Comparison of ENCODE assay signal across 15 cellular contexts in genomic region chr2:19854596-19855235, GRCh38. TPM values are rescaled to one million over a fixed set of nuclear protein-coding genes. Genes with fewer than 3 reads are reported as not detected.
DNase-seq lines count a peak whose midpoint lies in the region; ATAC-seq and TF ChIP-seq lines count a peak whose summit lies in the region.
"Had no signal": no experiment of that assay in that cellular context is flagged by ENCODE, and none has a peak within 500 bp of the region (broad histone marks: within the 10 kb centered on the region; RNA-seq: fewer than 3 reads in every experiment).

No MANE protein-coding gene starts in this region.

- no peak overlapping the region for H4K91ac ChIP-seq in mesenchymal stem cell (ENCODE audit: low read length)

- no peak overlapping the region for H3K9ac ChIP-seq in mesenchymal stem cell (ENCODE audit: low read length)

- H3K4me1 ChIP-seq in Caco-2: peaks cover 10% of the 10 kb centered on the region; the same call in 1 of the 2 replicates
- peaks cover 17% of the 10 kb centered on the region for H3K4me1 ChIP-seq in mesenchymal stem cell (ENCODE audit: control insufficient read depth, insufficient read depth, low read depth, low read length)
- peaks cover 11% of the 10 kb centered on the region for H3K4me1 ChIP-seq in psoas muscle
- peaks cover 21 to 77% of the 10 kb centered on the region in 2 donors for H3K4me1 ChIP-seq in thoracic aorta (ENCODE audit: control insufficient read depth in 1 of 2, low read depth in 2 of 2)

- peaks cover 13% of the 10 kb centered on the region for H3K4me1 Mint-ChIP-seq in Caco-2 (ENCODE audit: low read depth, unreplicated experiment)
- no peaks in the 10 kb centered on the region for H3K4me1 Mint-ChIP-seq in activated CD4-positive, alpha-beta T cell treated with anti-CD3 and anti-CD28 coated beads, Interleukin-2, amount 10 ng/mL, durations not matched to agents 7 days and 5 days
- H3K4me1 Mint-ChIP-seq: B cell; CD4-positive, alpha-beta memory T cell; H9 had no signal

- peak overlapping the region; percentile 5 for H3K27ac Mint-ChIP-seq in Caco-2 (ENCODE audit: unreplicated experiment)
- H3K27ac Mint-ChIP-seq in activated CD4-positive, alpha-beta T cell treated with anti-CD3 and anti-CD28 coated beads, Interleukin-2, amount 10 ng/mL, durations not matched to agents 7 days and 5 days: no peak overlapping the region
- H3K27ac Mint-ChIP-seq: B cell; CD4-positive, alpha-beta memory T cell had no signal

- POLR2A ChIA-PET in Caco-2 (lab: Charles Lee): interaction anchor here (0.6 kb wide), 1 partner anchor 1025 kb away, joined by 3 read pairs; no protein-coding TSS in a partner anchor
- POLR2A ChIA-PET in activated CD4-positive, alpha-beta T cell treated with anti-CD3 and anti-CD28 coated beads, Interleukin-2, amount 10 ng/mL, durations not matched to agents 7 days and 5 days (lab: Charles Lee): no interaction called here

- H3K27me3 Mint-ChIP-seq in Caco-2 (ENCODE audit: insufficient read depth, unreplicated experiment): no peaks in the 10 kb centered on the region
- peaks cover 4% of the 10 kb centered on the region for H3K27me3 Mint-ChIP-seq in activated CD4-positive, alpha-beta T cell treated with anti-CD3 and anti-CD28 coated beads, Interleukin-2, amount 10 ng/mL, durations not matched to agents 7 days and 5 days

- no peak overlapping the region for H3K4ac ChIP-seq in mesenchymal stem cell (ENCODE audit: low read depth in 1 of 2, low read length in 2 of 2)

- H3K4me2 ChIP-seq in mesenchymal stem cell (ENCODE audit: low read length, poor library complexity, severe bottlenecking): no peak overlapping the region

- no TSS peak for BruUV-seq in Caco-2 (replicated peaks; lab: Mats Ljungman, UMichigan)

- H3K36me3 ChIP-seq in Caco-2 (ENCODE audit: control insufficient read depth, insufficient read depth, low read length): no peaks in the 10 kb centered on the region
- H3K36me3 ChIP-seq in mesenchymal stem cell (ENCODE audit: control insufficient read depth in 1 of 2, insufficient read depth in 2 of 2, low read depth in 1 of 2, low read length in 2 of 2): no peaks in the 10 kb centered on the region
- no peaks in the 10 kb centered on the region for H3K36me3 ChIP-seq in psoas muscle (ENCODE audit: insufficient read depth in 1 of 2, low read depth in 1 of 2)
- no peaks in the 10 kb centered on the region for H3K36me3 ChIP-seq in thoracic aorta

- no peak for TF ChIP-seq CTCF in Caco-2 (IDR thresholded peaks at IDR 0.05; ENCODE audit: insufficient read depth in 1 of 2, low read depth in 1 of 2, low read length in 1 of 2, severe bottlenecking in 1 of 2, unreplicated experiment in 1 of 2)
- no peak for TF ChIP-seq CTCF in psoas muscle (IDR thresholded peaks at IDR 0.05)
- TF ChIP-seq CTCF in thoracic aorta (IDR thresholded peaks at IDR 0.05): no peak

- no peak overlapping the region for H3K18ac ChIP-seq in mesenchymal stem cell (ENCODE audit: low read depth in 1 of 2, low read length in 2 of 2)

- H3K4me3 ChIP-seq in Caco-2 (ENCODE audit: low read depth, low read length) (no peak overlapping the region), mesenchymal stem cell (ENCODE audit: insufficient read depth in 1 of 2, low read depth in 1 of 2, low read length in 2 of 2) (no peak overlapping the region), psoas muscle (no peak overlapping the region), thoracic aorta (no peak overlapping the region)

- H3K79me1 ChIP-seq in mesenchymal stem cell (replicated peaks; ENCODE audit: low read length, poor library complexity, severe bottlenecking): no peaks in the 10 kb centered on the region

- H3K27ac ChIP-seq in mesenchymal stem cell (ENCODE audit: low read length, poor library complexity, severe bottlenecking): no peak overlapping the region
- H3K27ac ChIP-seq in psoas muscle: peak overlapping the region; percentile 84
- H3K27ac ChIP-seq in thoracic aorta: peak overlapping the region; percentile 86 to 96
- H3K27ac ChIP-seq: C4-2B had no signal

- no peak overlapping the region for H2BK15ac ChIP-seq in mesenchymal stem cell (ENCODE audit: low read depth, poor library complexity, severe bottlenecking)

- H3K14ac ChIP-seq in mesenchymal stem cell (ENCODE audit: low read length in 2 of 2): no peak overlapping the region

- H3K9me3 ChIP-seq in Caco-2: no peaks in the 10 kb centered on the region
- no peaks in the 10 kb centered on the region for H3K9me3 ChIP-seq in mesenchymal stem cell (ENCODE audit: control insufficient read depth, low read length)
- no peaks in the 10 kb centered on the region for H3K9me3 ChIP-seq in psoas muscle
- H3K9me3 ChIP-seq in thoracic aorta: no peaks in the 10 kb centered on the region

- no peaks in the 10 kb centered on the region for H3K27me3 ChIP-seq in Caco-2 (replicated peaks; ENCODE audit: control insufficient read depth, insufficient read depth, low read length)
- H3K27me3 ChIP-seq in mesenchymal stem cell (ENCODE audit: control insufficient read depth in 1 of 2, insufficient read depth in 1 of 2, low read length in 2 of 2): peaks cover 0 to 7% of the 10 kb centered on the region in 2 experiments
- H3K27me3 ChIP-seq in psoas muscle (ENCODE audit: insufficient read depth in 3 of 3, low read length in 2 of 3): no peaks in the 10 kb centered on the region
- H3K27me3 ChIP-seq in thoracic aorta (replicated peaks; ENCODE audit: insufficient read depth): no peaks in the 10 kb centered on the region

- H4K8ac ChIP-seq in mesenchymal stem cell (ENCODE audit: low read length): no peak overlapping the region

- intact Hi-C loops in Caco-2 (cut with micrococcal nuclease; ENCODE audit: unreplicated experiment) (loop anchor here (5.0 kb wide), 1 partner anchor 67 kb away; no protein-coding TSS in a partner anchor), psoas muscle (cut with DNase I) (loop anchor here (5.0 kb wide), 3 partner anchors 47 to 1402 kb away; no protein-coding TSS in a partner anchor)

- no peak overlapping the region for H3K4me3 Mint-ChIP-seq in Caco-2 (ENCODE audit: unreplicated experiment)
- H3K4me3 Mint-ChIP-seq in activated CD4-positive, alpha-beta T cell treated with anti-CD3 and anti-CD28 coated beads, Interleukin-2, amount 10 ng/mL, durations not matched to agents 7 days and 5 days: no peak overlapping the region
- H3K4me3 Mint-ChIP-seq: B cell; CD4-positive, alpha-beta memory T cell; H9 had no signal

- WGBS in mesenchymal stem cell: 92% methylated on average over 13 of the region's 13 CpGs
- 86 to 92% (median 87%) methylated on average over 13 of the region's 13 CpGs for WGBS in psoas muscle, 3 donors

- no peak overlapping the region for H2BK120ac ChIP-seq in mesenchymal stem cell (ENCODE audit: low read depth, low read length)

- H2AK5ac ChIP-seq in mesenchymal stem cell (ENCODE audit: low read length, severe bottlenecking): peak overlapping the region; percentile 4

- no peak overlapping the region for H2BK5ac ChIP-seq in mesenchymal stem cell (ENCODE audit: low read depth, low read length, poor library complexity, severe bottlenecking)

- H3K23ac ChIP-seq in mesenchymal stem cell (ENCODE audit: low read length in 2 of 2): no peak overlapping the region

- CTCF ChIA-PET in Caco-2 (lab: Charles Lee): no interaction called here
- CTCF ChIA-PET in activated CD4-positive, alpha-beta T cell treated with anti-CD3 and anti-CD28 coated beads, Interleukin-2, amount 10 ng/mL, durations not matched to agents 7 days and 5 days (lab: Charles Lee): no interaction called here

- H3K36me3 Mint-ChIP-seq in Caco-2 (ENCODE audit: insufficient read depth, unreplicated experiment): no peaks in the 10 kb centered on the region
- H3K36me3 Mint-ChIP-seq in activated CD4-positive, alpha-beta T cell treated with anti-CD3 and anti-CD28 coated beads, Interleukin-2, amount 10 ng/mL, durations not matched to agents 7 days and 5 days (ENCODE audit: low read depth): no peaks in the 10 kb centered on the region
- H3K36me3 Mint-ChIP-seq: CD4-positive, alpha-beta memory T cell had no signal

- DNase-seq in Caco-2 (no peak), mesenchymal stem cell (no peak), psoas muscle (peak in 1 of 2 donors; percentile 29), thoracic aorta (ENCODE audit: low spot score) (no peak), kidney tubule cell (ENCODE audit: low spot score) (no peak)
- DNase-seq in activated CD4-positive, alpha-beta T cell treated with anti-CD3 and anti-CD28 coated beads, Interleukin-2, amount 10 ng/mL, durations not matched to agents 7 days and 5 days: no peak
- DNase-seq: CD4-positive, alpha-beta memory T cell; DMS153; DMS79 treated with DMSO at 0.1 percent for 48 hours; EL; GOT3; H9 had no signal

- H3K9me3 Mint-ChIP-seq in Caco-2 (ENCODE audit: unreplicated experiment): no peaks in the 10 kb centered on the region
- no peaks in the 10 kb centered on the region for H3K9me3 Mint-ChIP-seq in activated CD4-positive, alpha-beta T cell treated with anti-CD3 and anti-CD28 coated beads, Interleukin-2, amount 10 ng/mL, durations not matched to agents 7 days and 5 days
- H3K9me3 Mint-ChIP-seq: CD4-positive, alpha-beta memory T cell; H9 had no signal

- ATAC-seq in psoas muscle: no peak
- ATAC-seq in thoracic aorta (ENCODE audit: insufficient number of reproducible peaks, low FRiP score, low read depth): no peak
- ATAC-seq in GM21360 (IDR thresholded peaks at IDR 0.05; ENCODE audit: unreplicated experiment): no peak

- no peak overlapping the region for H2AFZ ChIP-seq in mesenchymal stem cell (ENCODE audit: low read depth, low read length)

- H2BK12ac ChIP-seq in mesenchymal stem cell (ENCODE audit: low read length in 2 of 2): no peak overlapping the region

RNA-seq across cellular contexts. Expression of gene TTC32, which starts 47.1 kb away (rescaled TPM):
- 15.5 and 16.8 TPM in 2 replicates for total RNA-seq in Caco-2 (2022)
- polyA plus RNA-seq in mesenchymal stem cell (2013, experiment 1 of 2): 5.0 TPM
- 6.9 TPM for polyA plus RNA-seq in mesenchymal stem cell (2013, experiment 2 of 2)
- 10 to 100 TPM in 1 of 4 donors, 1 to 10 TPM in 3; 3.7 to 10.3 (median 6.5) TPM for total RNA-seq in psoas muscle
- 10 to 100 TPM in 1 of 3 donors, 1 to 10 TPM in 2; 4.4 to 22.1 (median 9.6) TPM for polyA plus RNA-seq in psoas muscle
- 10 to 100 TPM in 1 of 2 donors, 1 to 10 TPM in 1; 9.2 to 11.9 TPM for total RNA-seq in thoracic aorta
- total RNA-seq in activated CD4-positive, alpha-beta T cell treated with anti-CD3 and anti-CD28 coated beads, Interleukin-2, amount 10 ng/mL, durations not matched to agents 7 days and 5 days: 10 to 100 TPM; 24.8 to 24.9 TPM
